ENCODE assay signal across 9 cellular contexts in the genomic region with DNA sequence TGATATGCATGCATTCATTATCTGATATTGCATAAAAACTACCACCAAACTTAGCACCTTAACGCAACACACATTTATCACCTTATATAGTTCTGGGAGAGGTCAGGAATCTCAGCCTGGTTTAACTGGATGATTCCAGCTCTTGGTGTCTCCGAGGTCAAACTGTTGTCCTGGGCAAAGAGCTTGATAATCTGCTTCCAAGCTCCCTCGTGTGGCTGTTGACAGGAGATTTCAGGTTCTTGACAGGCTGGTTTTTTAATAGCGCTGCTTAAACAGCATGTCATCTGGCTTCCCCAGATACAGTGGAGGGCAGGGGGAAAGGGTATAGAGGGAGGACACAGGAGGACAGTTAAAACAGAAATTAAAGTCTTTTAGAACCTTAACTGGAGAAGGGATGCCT.
DNase-seq lines count a peak whose midpoint lies in the region; ATAC-seq, FAIRE-seq and TF ChIP-seq lines count a peak whose summit lies in the region.
"Had no signal": no experiment of that assay in that cellular context is flagged by ENCODE, and none has a peak within 500 bp of the region (broad histone marks: within the 10 kb centered on the region; RNA-seq: fewer than 3 reads in every experiment).

No MANE protein-coding gene starts in this region.

- SMC1A ChIA-PET in GM12878 (lab: Charles Lee; ENCODE audit: uncharacterized antibody, unreplicated experiment): no interaction called here

- no peaks in the 10 kb centered on the region for H3K36me3 ChIP-seq in GM12878 (ENCODE audit: control insufficient read depth in 2 of 2, insufficient read depth in 2 of 2, low read length in 1 of 2)

- no peaks in the 10 kb centered on the region; the same call in 1 of the 2 replicates for H3K4me1 ChIP-seq in GM12878 (ENCODE audit: control insufficient read depth, insufficient read depth, low read length)

- whole genome bisulfite sequencing in GM12878 (ENCODE audit: insufficient coverage, insufficient replicate concordance, low lambda C conversion rate, missing lambda C conversion rate): 39% methylated on average over 4 of the region's 4 CpGs

- FAIRE-seq in GM12878 (lab: Jason Lieb, UNC): no peak

- RAD21 ChIA-PET in GM12878 (lab: Charles Lee; ENCODE audit: unreplicated experiment): no interaction called here

- no peaks in the 10 kb centered on the region for H3K79me2 ChIP-seq in GM12878 (ENCODE audit: control insufficient read depth, insufficient read depth, low read length)

- no peak overlapping the region for H3K27ac ChIP-seq in GM12878 (ENCODE audit: control insufficient read depth, insufficient read depth)

- POLR2A ChIA-PET in GM12878 (lab: Charles Lee): no interaction called here

- CTCF ChIA-PET in GM12878 (lab: Yijun Ruan, JAX): interaction anchor here (1.4 kb wide), 1 partner anchor 55 kb away, joined by 3 read pairs; no protein-coding TSS in a partner anchor

- TF ChIP-seq EP300 in GM12878 (IDR thresholded peaks at IDR 0.05; ENCODE audit: borderline replicate concordance in 1 of 2, control insufficient read depth in 1 of 2, low read depth in 2 of 2, low read length in 2 of 2): no peak

- DNase-seq in DMS153 treated with DMSO at 0.1 percent for 48 hours (lab: John Stamatoyannopoulos, UW; ENCODE audit: unreplicated experiment): peak; percentile 41
- peak; percentile 75 for DNase-seq in NCI-H146 (lab: John Stamatoyannopoulos, UW)
- no peak for DNase-seq in GM12878 (ENCODE audit: low read depth, low spot score)
- peak; percentile 47 for DNase-seq in medulla oblongata (ENCODE audit: extremely low spot score)
- DNase-seq in UCSD-AML1 (lab: John Stamatoyannopoulos, UW; ENCODE audit: unreplicated experiment): no peak
- DNase-seq: HCEC 1CT had no signal

- no peaks in the 10 kb centered on the region for H4K20me1 ChIP-seq in GM12878 (ENCODE audit: control insufficient read depth, insufficient read depth)

- H3K4me2 ChIP-seq in GM12878 (ENCODE audit: control insufficient read depth, insufficient read depth): no peak overlapping the region

- no peaks in the 10 kb centered on the region for H3K27me3 ChIP-seq in GM12878 (replicated peaks in 1 of 2; ENCODE audit: control insufficient read depth in 2 of 2, insufficient read depth in 2 of 2, low read length in 1 of 2)

- ATAC-seq in GM12878: no peak
- no peak for ATAC-seq in HG02884 (IDR thresholded peaks at IDR 0.05; ENCODE audit: unreplicated experiment)
- ATAC-seq in GM21576 (IDR thresholded peaks at IDR 0.05; ENCODE audit: unreplicated experiment): no peak
- ATAC-seq in GM21529 (IDR thresholded peaks at IDR 0.05; ENCODE audit: unreplicated experiment): no peak

- no peak for TF ChIP-seq POLR2A in GM12878 (IDR thresholded peaks at IDR 0.05; ENCODE audit: low read depth, low read length)

- H3K4me3 ChIP-seq in GM12878: no peak overlapping the region

- intact Hi-C loops in GM12878 (cut with micrococcal nuclease; ENCODE audit: unreplicated experiment): no loop called here

- no peaks in the 10 kb centered on the region for H3K9me3 ChIP-seq in GM12878 (replicated peaks; ENCODE audit: control insufficient read depth, insufficient read depth, low read length)

- TF ChIP-seq CTCF in GM12878 (IDR thresholded peaks at IDR 0.05 in 2 of 3, conservative IDR thresholded peaks at IDR 0.05 in 1 of 3; ENCODE audit: control insufficient read depth in 2 of 3, extremely low read depth in 1 of 3, insufficient read depth in 1 of 3, low read depth in 3 of 3, low read length in 3 of 3): peak in 1 of 3 experiments; percentile 16; a peak in 2 of 6 replicates

- H3K9ac ChIP-seq in GM12878 (ENCODE audit: control insufficient read depth, insufficient read depth, low read length): no peak overlapping the region

- H2AFZ ChIP-seq in GM12878 (ENCODE audit: control insufficient read depth, low read depth, low read length): no peak overlapping the region

- no TSS peak for BruUV-seq in GM12878 (replicated peaks; lab: Mats Ljungman, UMichigan)

- peak; percentile 30; the same call in 1 of the 2 replicates for TF ChIP-seq RAD21 in GM12878 (IDR thresholded peaks at IDR 0.05; ENCODE audit: insufficient read depth, low read depth, low read length)

- in situ Hi-C loops in GM12878 (cut with MboI): no loop called here

TF ChIP-seq in GM12878, 131 proteins besides CTCF, POLR2A, EP300 and RAD21:
- no peak for TF ChIP-seq ZSCAN29 (IDR thresholded peaks at IDR 0.05)
- no peak for TF ChIP-seq CBX5 (IDR thresholded peaks at IDR 0.05; ENCODE audit: low read depth)
- no peak for TF ChIP-seq TCF7 (IDR thresholded peaks at IDR 0.05; ENCODE audit: borderline replicate concordance)
- no peak for TF ChIP-seq HDAC2 (IDR thresholded peaks at IDR 0.05)
- TF ChIP-seq RAD51 (IDR thresholded peaks at IDR 0.05): no peak
- no peak for TF ChIP-seq POLR2AphosphoS5 (IDR thresholded peaks at IDR 0.05; ENCODE audit: low read length)
- TF ChIP-seq, protein P1, sequence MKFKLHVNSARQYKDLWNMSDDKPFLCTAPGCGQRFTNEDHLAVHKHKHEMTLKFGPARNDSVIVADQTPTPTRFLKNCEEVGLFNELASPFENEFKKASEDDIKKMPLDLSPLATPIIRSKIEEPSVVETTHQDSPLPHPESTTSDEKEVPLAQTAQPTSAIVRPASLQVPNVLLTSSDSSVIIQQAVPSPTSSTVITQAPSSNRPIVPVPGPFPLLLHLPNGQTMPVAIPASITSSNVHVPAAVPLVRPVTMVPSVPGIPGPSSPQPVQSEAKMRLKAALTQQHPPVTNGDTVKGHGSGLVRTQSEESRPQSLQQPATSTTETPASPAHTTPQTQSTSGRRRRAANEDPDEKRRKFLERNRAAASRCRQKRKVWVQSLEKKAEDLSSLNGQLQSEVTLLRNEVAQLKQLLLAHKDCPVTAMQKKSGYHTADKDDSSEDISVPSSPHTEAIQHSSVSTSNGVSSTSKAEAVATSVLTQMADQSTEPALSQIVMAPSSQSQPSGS (IDR thresholded peaks at IDR 0.05; ENCODE audit: low read length): no peak
- TF ChIP-seq ZBED1 (IDR thresholded peaks at IDR 0.05; ENCODE audit: borderline replicate concordance): no peak
- TF ChIP-seq, protein P2, sequence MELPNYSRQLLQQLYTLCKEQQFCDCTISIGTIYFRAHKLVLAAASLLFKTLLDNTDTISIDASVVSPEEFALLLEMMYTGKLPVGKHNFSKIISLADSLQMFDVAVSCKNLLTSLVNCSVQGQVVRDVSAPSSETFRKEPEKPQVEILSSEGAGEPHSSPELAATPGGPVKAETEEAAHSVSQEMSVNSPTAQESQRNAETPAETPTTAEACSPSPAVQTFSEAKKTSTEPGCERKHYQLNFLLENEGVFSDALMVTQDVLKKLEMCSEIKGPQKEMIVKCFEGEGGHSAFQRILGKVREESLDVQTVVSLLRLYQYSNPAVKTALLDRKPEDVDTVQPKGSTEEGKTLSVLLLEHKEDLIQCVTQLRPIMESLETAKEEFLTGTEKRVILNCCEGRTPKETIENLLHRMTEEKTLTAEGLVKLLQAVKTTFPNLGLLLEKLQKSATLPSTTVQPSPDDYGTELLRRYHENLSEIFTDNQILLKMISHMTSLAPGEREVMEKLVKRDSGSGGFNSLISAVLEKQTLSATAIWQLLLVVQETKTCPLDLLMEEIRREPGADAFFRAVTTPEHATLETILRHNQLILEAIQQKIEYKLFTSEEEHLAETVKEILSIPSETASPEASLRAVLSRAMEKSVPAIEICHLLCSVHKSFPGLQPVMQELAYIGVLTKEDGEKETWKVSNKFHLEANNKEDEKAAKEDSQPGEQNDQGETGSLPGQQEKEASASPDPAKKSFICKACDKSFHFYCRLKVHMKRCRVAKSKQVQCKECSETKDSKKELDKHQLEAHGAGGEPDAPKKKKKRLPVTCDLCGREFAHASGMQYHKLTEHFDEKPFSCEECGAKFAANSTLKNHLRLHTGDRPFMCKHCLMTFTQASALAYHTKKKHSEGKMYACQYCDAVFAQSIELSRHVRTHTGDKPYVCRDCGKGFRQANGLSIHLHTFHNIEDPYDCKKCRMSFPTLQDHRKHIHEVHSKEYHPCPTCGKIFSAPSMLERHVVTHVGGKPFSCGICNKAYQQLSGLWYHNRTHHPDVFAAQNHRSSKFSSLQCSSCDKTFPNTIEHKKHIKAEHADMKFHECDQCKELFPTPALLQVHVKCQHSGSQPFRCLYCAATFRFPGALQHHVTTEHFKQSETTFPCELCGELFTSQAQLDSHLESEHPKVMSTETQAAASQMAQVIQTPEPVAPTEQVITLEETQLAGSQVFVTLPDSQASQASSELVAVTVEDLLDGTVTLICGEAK (IDR thresholded peaks at IDR 0.05; ENCODE audit: borderline replicate concordance): no peak
- TF ChIP-seq EED (IDR thresholded peaks at IDR 0.05; ENCODE audit: low read depth): no peak

Comparison
In these comparisons a context has a peak if more than half of its experiments do, and no peak if none do; other contexts are left out.
1. DNase-seq: peak in DMS153 treated with DMSO at 0.1 percent for 48 hours (single experiment), NCI-H146 (single experiment) and medulla oblongata (single experiment); none in GM12878 (single experiment) and UCSD-AML1 (single experiment).